In the genomic region with DNA sequence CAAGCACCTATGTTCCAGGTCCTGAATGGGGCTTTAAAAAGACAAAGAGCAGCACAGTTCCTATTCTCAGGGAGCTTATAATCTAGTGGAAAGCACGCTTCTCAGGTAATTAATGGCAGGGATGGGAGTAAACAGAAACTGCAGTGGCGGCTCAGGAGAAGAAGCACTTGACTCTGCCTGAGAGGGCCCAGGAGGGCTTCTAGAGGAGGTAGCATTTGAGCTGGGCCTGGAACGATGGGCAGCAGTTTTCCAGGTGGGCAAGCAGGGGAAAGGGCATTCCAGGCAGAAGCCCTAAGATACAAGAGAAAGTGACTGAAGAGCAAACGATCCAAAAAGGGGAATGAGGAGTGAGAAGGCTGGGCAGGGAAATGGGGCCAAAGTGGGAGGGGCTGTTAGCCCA, we compare ENCODE assay signal across 26 cellular contexts. TPM values are rescaled to one million over a fixed set of nuclear protein-coding genes. Genes with fewer than 3 reads are reported as not detected.
"Had no signal": no experiment of that assay in that cellular context is flagged by ENCODE, and none has a peak within 500 bp of the region (broad histone marks: within the 10 kb centered on the region; RNA-seq: fewer than 3 reads in every experiment).

No MANE protein-coding gene starts in this region.

- DNase-seq: islet precursor cell; left ventricle myocardium inferior; mesendoderm; naive B cell; natural killer cell; nephron progenitor cell; occipital lobe; right lobe of liver; stimulated activated CD4-positive, alpha-beta T cell treated with anti-CD3 and anti-CD28 coated beads, Interleukin-1b, Interleukin-23, amount 100 ng/mL, for 48 hours; stimulated activated CD4-positive, alpha-beta T cell treated with anti-CD3 and anti-CD28 coated beads, Interleukin-2, amount 100 ng/mL, for 48 hours; stimulated activated CD4-positive, alpha-beta T cell treated with anti-CD3 and anti-CD28 coated beads, Interleukin-4, amount 100 ng/mL, for 4 hours; stimulated activated CD8-positive, alpha-beta memory T cell treated with anti-CD3 and anti-CD28 coated beads, Interleukin-4, amount 100 ng/mL, for 48 hours; stimulated activated naive CD4-positive, alpha-beta T cell treated with Interleukin-2 at 50 U/mL for 16 hours; stomach; testis; tibial artery; trophoblast cell; upper lobe of right lung had no signal

- H3K27ac ChIP-seq: hepatocyte, left ventricle myocardium inferior, neural progenitor cell, neutrophil, parathyroid adenoma, right atrium auricular region, right lobe of liver, stomach, testis, tibial artery, upper lobe of right lung had no signal

- H3K27me3 ChIP-seq: right atrium auricular region, right lobe of liver, testis, upper lobe of right lung had no signal

- H3K36me3 ChIP-seq: left ventricle myocardium inferior, neural progenitor cell, neutrophil, right atrium auricular region, right lobe of liver, stomach, tibial artery, upper lobe of right lung had no signal

- H3K4me1 ChIP-seq: left ventricle myocardium inferior, parathyroid adenoma, right atrium auricular region, right lobe of liver, stomach, testis, tibial artery, upper lobe of right lung had no signal

- H3K4me3 ChIP-seq: hepatocyte, left ventricle myocardium inferior, lung, neural progenitor cell, right atrium auricular region, right lobe of liver, smooth muscle cell, stomach, testis, tibial artery, upper lobe of right lung had no signal

- H3K9me3 ChIP-seq: left ventricle myocardium inferior, neutrophil, right atrium auricular region, right lobe of liver, stomach, testis, tibial artery, upper lobe of right lung had no signal

RNA-seq across cellular contexts. Expression of gene CHST1, which starts 37.1 kb away (rescaled TPM):
- total RNA-seq: mononuclear cell, natural killer cell had no signal
